Comparison of ENCODE assay signal across 8 cellular contexts in the genomic region with DNA sequence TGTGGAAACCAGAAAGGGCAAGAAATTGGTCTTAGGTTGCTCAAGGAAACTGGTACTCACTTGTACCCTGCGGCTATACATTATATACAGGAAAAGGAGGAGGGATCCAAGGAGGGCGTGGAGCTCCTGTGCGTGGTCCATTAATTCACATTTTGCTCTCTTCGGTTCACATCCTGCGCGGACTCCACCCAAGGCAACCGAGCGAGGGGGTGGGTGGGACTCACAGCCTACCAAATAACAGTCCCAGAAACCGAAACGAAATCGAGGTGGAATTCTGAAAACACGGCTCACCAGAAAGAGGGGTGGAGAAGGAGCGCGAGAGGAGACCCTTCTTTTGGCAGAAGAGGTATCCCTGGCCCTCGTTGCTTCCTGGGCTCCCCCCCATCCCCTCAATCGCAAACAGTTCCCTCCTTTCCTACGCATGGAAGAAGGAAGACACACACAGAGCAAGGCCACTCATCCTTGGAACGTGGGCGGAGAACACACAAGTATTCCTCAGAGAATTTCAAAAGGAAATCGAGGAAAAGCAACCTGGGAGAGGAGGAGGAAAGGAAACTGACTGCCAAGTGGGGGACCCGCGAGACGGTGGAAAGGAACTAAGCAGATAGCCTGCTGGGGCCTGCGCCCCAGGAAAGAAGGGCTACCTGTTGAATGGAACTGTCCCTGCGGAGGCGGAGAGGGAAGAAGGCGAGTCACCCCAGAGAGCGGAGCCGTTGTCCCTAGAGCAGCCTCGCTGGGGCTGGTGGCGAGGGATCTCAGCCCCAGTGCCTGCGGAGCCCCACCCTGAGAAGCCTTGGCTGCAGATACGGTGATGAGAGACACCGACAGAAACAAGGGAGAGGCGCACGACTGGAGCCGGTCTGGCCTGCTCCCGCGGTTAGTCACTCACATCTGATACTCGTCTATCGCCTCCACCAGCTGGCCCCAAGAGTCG. TPM values are rescaled to one million over a fixed set of nuclear protein-coding genes. Genes with fewer than 3 reads are reported as not detected.
A peak's percentile ranks its signal among the peaks of the same experiment; 100 is the strongest.
DNase-seq lines count a peak whose midpoint lies in the region; ATAC-seq, FAIRE-seq and TF ChIP-seq lines count a peak whose summit lies in the region.

No MANE protein-coding gene starts in this region.

- ATAC-seq in HG02973 (IDR thresholded peaks at IDR 0.05; ENCODE audit: unreplicated experiment): peak; percentile 38

- peaks cover 0 to 6% of the 10 kb centered on the region in 2 donors for H3K4me1 ChIP-seq in breast epithelium

- no peaks in the 10 kb centered on the region for H3K9me3 ChIP-seq in breast epithelium

- H3K4me3 ChIP-seq in WI38 (ENCODE audit: low read depth, low read length): peak overlapping the region; percentile 99
- peak overlapping the region; percentile 71 to 95 (median 90) for H3K4me3 ChIP-seq in breast epithelium

- FAIRE-seq in GM18507 (lab: Jason Lieb, UNC): peak; percentile 67

- no peak for TF ChIP-seq POLR2A in breast epithelium (IDR thresholded peaks at IDR 0.05)

- H3K27me3 ChIP-seq in breast epithelium: no peaks in the 10 kb centered on the region

- DNase-seq in 8988T (peak; percentile 46), GM18507 (ENCODE audit: extremely low spot score, insufficient read length, low read depth) (peak; percentile 30), NCI-H2107 treated with DMSO at 0.1 percent for 48 hours (lab: John Stamatoyannopoulos, UW; ENCODE audit: unreplicated experiment) (peak; percentile 34), breast epithelium (ENCODE audit: low spot score in 2 of 2) (peak in 1 of 2 donors; percentile 37), inferior parietal cortex (ENCODE audit: extremely low spot score) (peak; percentile 53)
- peak; percentile 52 for DNase-seq in stimulated activated CD4-positive, alpha-beta T cell treated with anti-CD3 and anti-CD28 coated beads, Interleukin-12 subunit alpha, Interleukin-12 subunit beta, amount 100 ng/mL, for 4 hours

- TF ChIP-seq CTCF in WI38 (IDR thresholded peaks at IDR 0.05; ENCODE audit: low read depth, low read length) (no peak), breast epithelium (IDR thresholded peaks at IDR 0.05) (no peak)

- intact Hi-C loops in breast epithelium (cut with DNase I; ENCODE audit: low total_unique reads): no loop called here

- peak overlapping the region; percentile 92 to 94 for H3K27ac ChIP-seq in breast epithelium

- H3K36me3 ChIP-seq in breast epithelium: no peaks in the 10 kb centered on the region

RNA-seq across cellular contexts. Expression of a gene that starts 0.7 kb away (rescaled TPM):
- 10 to 100 TPM; 52.2 to 88.0 (median 58.3) TPM for total RNA-seq in breast epithelium

RNA-seq across cellular contexts. Expression of a gene that starts 0.8 kb away (rescaled TPM):
- 10 to 100 TPM; 38.3 to 85.2 (median 45.6) TPM for total RNA-seq in breast epithelium

RNA-seq across cellular contexts. Expression of a gene that starts 25.4 kb away (rescaled TPM):
- total RNA-seq in breast epithelium: 1 to 10 TPM; 1.4 to 2.3 (median 2.3) TPM
